Comparison of ENCODE assay signal across 8 cellular contexts in the genomic region with DNA sequence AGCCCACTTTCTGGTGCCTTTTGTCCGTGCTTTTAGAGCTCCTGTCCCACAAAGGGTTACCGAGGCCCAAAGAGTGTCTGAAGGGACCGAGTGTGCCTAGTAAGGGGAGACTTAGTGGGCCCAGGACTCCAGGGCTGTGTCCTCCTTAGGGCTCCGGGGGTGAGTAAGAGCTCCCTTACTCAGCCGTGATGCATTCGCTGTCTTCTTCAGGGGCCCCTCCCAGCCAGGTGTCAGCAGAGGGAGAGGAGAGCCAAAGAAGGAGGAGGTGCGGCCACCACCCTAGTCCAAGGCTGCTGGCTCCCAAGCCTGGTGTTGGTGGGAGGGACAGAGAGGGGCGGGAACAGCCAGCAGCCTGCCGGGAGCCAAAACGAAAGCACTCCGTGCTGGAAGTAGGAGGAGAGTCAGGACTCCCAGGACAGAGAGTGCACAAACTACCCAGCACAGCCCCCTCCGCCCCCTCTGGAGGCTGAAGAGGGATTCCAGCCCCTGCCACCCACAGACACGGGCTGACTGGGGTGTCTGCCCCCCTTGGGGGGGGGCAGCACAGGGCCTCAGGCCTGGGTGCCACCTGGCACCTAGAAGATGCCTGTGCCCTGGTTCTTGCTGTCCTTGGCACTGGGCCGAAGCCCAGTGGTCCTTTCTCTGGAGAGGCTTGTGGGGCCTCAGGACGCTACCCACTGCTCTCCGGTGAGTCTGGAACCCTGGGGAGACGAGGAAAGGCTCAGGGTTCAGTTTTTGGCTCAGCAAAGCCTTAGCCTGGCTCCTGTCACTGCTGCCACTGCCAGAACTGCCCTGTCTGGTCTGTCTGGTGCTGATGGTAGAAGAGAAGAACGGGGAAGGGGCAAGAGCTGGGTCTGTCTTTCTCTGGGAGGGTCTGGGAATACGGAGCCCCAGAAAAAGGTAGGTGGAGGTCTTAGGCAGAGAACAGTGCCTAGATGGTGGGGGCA. TPM values are rescaled to one million over a fixed set of nuclear protein-coding genes. Genes with fewer than 3 reads are reported as not detected.
DNase-seq lines count a peak whose midpoint lies in the region; TF ChIP-seq lines count a peak whose summit lies in the region.

A gene with protein sequence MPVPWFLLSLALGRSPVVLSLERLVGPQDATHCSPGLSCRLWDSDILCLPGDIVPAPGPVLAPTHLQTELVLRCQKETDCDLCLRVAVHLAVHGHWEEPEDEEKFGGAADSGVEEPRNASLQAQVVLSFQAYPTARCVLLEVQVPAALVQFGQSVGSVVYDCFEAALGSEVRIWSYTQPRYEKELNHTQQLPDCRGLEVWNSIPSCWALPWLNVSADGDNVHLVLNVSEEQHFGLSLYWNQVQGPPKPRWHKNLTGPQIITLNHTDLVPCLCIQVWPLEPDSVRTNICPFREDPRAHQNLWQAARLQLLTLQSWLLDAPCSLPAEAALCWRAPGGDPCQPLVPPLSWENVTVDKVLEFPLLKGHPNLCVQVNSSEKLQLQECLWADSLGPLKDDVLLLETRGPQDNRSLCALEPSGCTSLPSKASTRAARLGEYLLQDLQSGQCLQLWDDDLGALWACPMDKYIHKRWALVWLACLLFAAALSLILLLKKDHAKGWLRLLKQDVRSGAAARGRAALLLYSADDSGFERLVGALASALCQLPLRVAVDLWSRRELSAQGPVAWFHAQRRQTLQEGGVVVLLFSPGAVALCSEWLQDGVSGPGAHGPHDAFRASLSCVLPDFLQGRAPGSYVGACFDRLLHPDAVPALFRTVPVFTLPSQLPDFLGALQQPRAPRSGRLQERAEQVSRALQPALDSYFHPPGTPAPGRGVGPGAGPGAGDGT (plus strand): TSS at position 365 of the 947 bp plus-strand sequence. CDS start 218 bp downstream, at position 583.

- DNase-seq in activated effector memory CD4-positive, alpha-beta T cell treated with anti-CD3 and anti-CD28 coated beads, Interleukin-2, amount 50 U/mL, for 16 hours = peak; percentile 70
- no peak for DNase-seq in activated effector memory CD4-positive, alpha-beta T cell treated with Interleukin-2 at 50 U/mL for 16 hours
- DNase-seq in NCI-H524 treated with DMSO at 0.1 percent for 48 hours (lab: John Stamatoyannopoulos, UW) (peak; percentile 65), fibroblast of mammary gland (ENCODE audit: low read depth) (peak; percentile 97), superior temporal gyrus (ENCODE audit: extremely low spot score) (peak; percentile 54)
- DNase-seq in activated T-helper 1 cell treated with anti-CD3 and anti-CD28 coated beads, Interleukin-12 subunit alpha, Interleukin-12 subunit beta, Interleukin-2, Interleukin-4 antibody, amounts not matched to agents 30 ng/mL and 10 ng/mL and 1 ng/mL, durations not matched to agents 14 hours and 24 hours and 36 hours (ENCODE audit: low spot score) = no peak
- DNase-seq in NK-92 treated with Interleukin-12 subunit alpha and Interleukin-12 subunit beta, amount 100 ng/mL, for 24 hours (lab: John Stamatoyannopoulos, UW) = no peak

- H3K27me3 ChIP-seq in muscle layer of colon (ENCODE audit: control insufficient read depth in 1 of 2, insufficient read depth in 2 of 2, low read length in 2 of 2) = no peaks in the 10 kb centered on the region

- peak within 1 kb of the TSS; percentile 63 for H3K4me3 ChIP-seq in fibroblast of mammary gland (ENCODE audit: control insufficient read depth, low read depth, low read length)
- H3K4me3 ChIP-seq in muscle layer of colon (ENCODE audit: low read depth in 1 of 2, low read length in 2 of 2) = peak within 1 kb of the TSS; percentile 66 to 92

- no peak for TF ChIP-seq CTCF in fibroblast of mammary gland (conservative IDR thresholded peaks at IDR 0.05; ENCODE audit: control insufficient read depth, insufficient read depth, low read depth, low read length)

- no peaks in the 10 kb centered on the region for H3K36me3 ChIP-seq in muscle layer of colon (ENCODE audit: insufficient read depth, low read length)

- intact Hi-C loops in activated T-helper 1 cell treated with anti-CD3 and anti-CD28 coated beads, Interleukin-12 subunit alpha, Interleukin-12 subunit beta, Interleukin-2, Interleukin-4 antibody, amounts not matched to agents 30 ng/mL and 10 ng/mL and 1 ng/mL, durations not matched to agents 14 hours and 24 hours and 36 hours (cut with micrococcal nuclease) = loop anchor here (1.0 kb wide), 1 partner anchor 14 kb away; no protein-coding TSS in a partner anchor

- H3K27me3 Mint-ChIP-seq in activated T-helper 1 cell treated with anti-CD3 and anti-CD28 coated beads, Interleukin-12 subunit alpha, Interleukin-12 subunit beta, Interleukin-2, Interleukin-4 antibody, amounts not matched to agents 30 ng/mL and 10 ng/mL and 1 ng/mL, durations not matched to agents 14 hours and 24 hours and 36 hours (ENCODE audit: insufficient read depth) = peaks cover 7% of the 10 kb centered on the region

- peak within 1 kb of the TSS; percentile 94 for H3K27ac ChIP-seq in muscle layer of colon (ENCODE audit: low read depth, low read length)

- no peaks in the 10 kb centered on the region for H3K36me3 Mint-ChIP-seq in activated T-helper 1 cell treated with anti-CD3 and anti-CD28 coated beads, Interleukin-12 subunit alpha, Interleukin-12 subunit beta, Interleukin-2, Interleukin-4 antibody, amounts not matched to agents 30 ng/mL and 10 ng/mL and 1 ng/mL, durations not matched to agents 14 hours and 24 hours and 36 hours (ENCODE audit: low read depth)

- peak within 1 kb of the TSS; percentile 68 for H3K4me3 Mint-ChIP-seq in activated T-helper 1 cell treated with anti-CD3 and anti-CD28 coated beads, Interleukin-12 subunit alpha, Interleukin-12 subunit beta, Interleukin-2, Interleukin-4 antibody, amounts not matched to agents 30 ng/mL and 10 ng/mL and 1 ng/mL, durations not matched to agents 14 hours and 24 hours and 36 hours

- H3K9me3 Mint-ChIP-seq in activated T-helper 1 cell treated with anti-CD3 and anti-CD28 coated beads, Interleukin-12 subunit alpha, Interleukin-12 subunit beta, Interleukin-2, Interleukin-4 antibody, amounts not matched to agents 30 ng/mL and 10 ng/mL and 1 ng/mL, durations not matched to agents 14 hours and 24 hours and 36 hours = no peaks in the 10 kb centered on the region

- H3K4me1 ChIP-seq in muscle layer of colon (ENCODE audit: insufficient read depth, low read length) = peaks cover 32% of the 10 kb centered on the region

- H3K9ac ChIP-seq in muscle layer of colon (ENCODE audit: low read length) = peak within 1 kb of the TSS; percentile 89

- H3K9me3 ChIP-seq in muscle layer of colon (ENCODE audit: low read length) = no peaks in the 10 kb centered on the region

- H3K27ac Mint-ChIP-seq in activated T-helper 1 cell treated with anti-CD3 and anti-CD28 coated beads, Interleukin-12 subunit alpha, Interleukin-12 subunit beta, Interleukin-2, Interleukin-4 antibody, amounts not matched to agents 30 ng/mL and 10 ng/mL and 1 ng/mL, durations not matched to agents 14 hours and 24 hours and 36 hours = peak within 1 kb of the TSS; percentile 29

- peaks cover 16% of the 10 kb centered on the region for H3K4me1 Mint-ChIP-seq in activated T-helper 1 cell treated with anti-CD3 and anti-CD28 coated beads, Interleukin-12 subunit alpha, Interleukin-12 subunit beta, Interleukin-2, Interleukin-4 antibody, amounts not matched to agents 30 ng/mL and 10 ng/mL and 1 ng/mL, durations not matched to agents 14 hours and 24 hours and 36 hours (ENCODE audit: low read depth)

RNA-seq across cellular contexts. Expression of the gene that starts here (rescaled TPM):
- total RNA-seq in activated T-helper 1 cell treated with anti-CD3 and anti-CD28 coated beads, Interleukin-12 subunit alpha, Interleukin-12 subunit beta, Interleukin-2, Interleukin-4 antibody, amounts not matched to agents 30 ng/mL and 10 ng/mL and 1 ng/mL, durations not matched to agents 14 hours and 24 hours and 36 hours = 0.64 and 0.83 TPM in 2 replicates

Comparison
In these comparisons a context has a peak if more than half of its experiments do, and no peak if none do; other contexts are left out.
1. DNase-seq: peak in activated effector memory CD4-positive, alpha-beta T cell treated with anti-CD3 and anti-CD28 coated beads, Interleukin-2, amount 50 U/mL, for 16 hours (single experiment), NCI-H524 treated with DMSO at 0.1 percent for 48 hours (single experiment), fibroblast of mammary gland (single experiment) and superior temporal gyrus (single experiment); none in activated effector memory CD4-positive, alpha-beta T cell treated with Interleukin-2 at 50 U/mL for 16 hours (single experiment), activated T-helper 1 cell treated with anti-CD3 and anti-CD28 coated beads, Interleukin-12 subunit alpha, Interleukin-12 subunit beta, Interleukin-2, Interleukin-4 antibody, amounts not matched to agents 30 ng/mL and 10 ng/mL and 1 ng/mL, durations not matched to agents 14 hours and 24 hours and 36 hours (single experiment) and NK-92 treated with Interleukin-12 subunit alpha and Interleukin-12 subunit beta, amount 100 ng/mL, for 24 hours (single experiment).